Comparison of ENCODE assay signal across 14 cellular contexts in the genomic region with DNA sequence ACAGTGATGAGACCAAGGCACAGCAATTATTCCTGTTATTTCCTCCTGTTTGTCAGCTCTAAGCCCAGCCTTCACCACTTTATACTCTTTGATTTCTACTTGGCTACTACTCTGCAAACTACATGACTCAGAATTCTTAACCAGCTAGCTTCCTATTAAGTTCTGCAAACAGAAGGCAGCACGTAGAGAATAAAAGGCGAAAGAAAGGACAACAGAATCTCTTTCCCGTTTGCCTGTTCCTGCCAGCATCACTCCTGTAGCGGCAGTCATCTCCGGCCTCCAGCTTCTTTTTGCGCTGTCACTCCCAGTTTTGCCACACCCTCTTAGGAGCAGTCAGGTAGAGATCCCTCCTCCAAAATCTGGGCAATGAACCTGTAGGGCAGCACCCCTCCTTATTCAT. TPM values are rescaled to one million over a fixed set of nuclear protein-coding genes. Genes with fewer than 3 reads are reported as not detected.
DNase-seq lines count a peak whose midpoint lies in the region; ATAC-seq and TF ChIP-seq lines count a peak whose summit lies in the region.
"Had no signal": no experiment of that assay in that cellular context is flagged by ENCODE, and none has a peak within 500 bp of the region (broad histone marks: within the 10 kb centered on the region; RNA-seq: fewer than 3 reads in every experiment).

No MANE protein-coding gene starts in this region.

- H3K27me3 ChIP-seq in heart right ventricle (no peaks in the 10 kb centered on the region), SK-N-SH (ENCODE audit: insufficient read depth) (no peaks in the 10 kb centered on the region), subcutaneous abdominal adipose tissue (ENCODE audit: control insufficient read depth in 5 of 5, insufficient read depth in 4 of 5, low read length in 5 of 5) (no peaks in the 10 kb centered on the region)
- H3K27me3 ChIP-seq: right lobe of liver, thyroid gland had no signal

- H3K79me2 ChIP-seq in SK-N-SH (ENCODE audit: insufficient read depth), result peaks cover 73% of the 10 kb centered on the region

- H3K4me1 ChIP-seq in heart right ventricle, result peaks cover 9 to 66% (median 42%) of the 10 kb centered on the region in 9 donors
- peaks cover 41 to 49% of the 10 kb centered on the region in 2 experiments for H3K4me1 ChIP-seq in SK-N-SH (ENCODE audit: control insufficient read depth in 1 of 2, insufficient read depth in 2 of 2, low read depth in 1 of 2, low read length in 1 of 2)
- H3K4me1 ChIP-seq in subcutaneous abdominal adipose tissue (ENCODE audit: control insufficient read depth in 5 of 5, insufficient read depth in 5 of 5, low read length in 5 of 5), result peaks cover 13 to 51% (median 35%) of the 10 kb centered on the region in 5 donors

- no peaks in the 10 kb centered on the region for H4K20me1 ChIP-seq in SK-N-SH (ENCODE audit: insufficient read depth)

- H3F3A ChIP-seq in SK-N-SH (replicated peaks; ENCODE audit: insufficient read depth), result peaks cover 33% of the 10 kb centered on the region

- no peak for TF ChIP-seq RAD21 in SK-N-SH (IDR thresholded peaks at IDR 0.05; ENCODE audit: low read length)

- peak overlapping the region; percentile 31; the same call in 1 of the 2 replicates for H3K4me2 ChIP-seq in SK-N-SH

- TF ChIP-seq CTCF in heart right ventricle (IDR thresholded peaks at IDR 0.05) (no peak), SK-N-SH (IDR thresholded peaks at IDR 0.05) (no peak), fibroblast of villous mesenchyme (IDR thresholded peaks at IDR 0.05; ENCODE audit: insufficient read depth, low read depth, low read length) (no peak)

- ATAC-seq in heart right ventricle, result no peak
- ATAC-seq in Right ventricle myocardium superior (ENCODE audit: poor library complexity), result no peak
- ATAC-seq in HG03571 (IDR thresholded peaks at IDR 0.05; ENCODE audit: unreplicated experiment), result no peak
- ATAC-seq: right lobe of liver, T-cell had no signal

- H2AFZ ChIP-seq in SK-N-SH (ENCODE audit: low read depth), result no peak overlapping the region

- DNase-seq in heart right ventricle (no peak), Right ventricle myocardium superior (no peak), SK-N-SH (no peak), fibroblast of villous mesenchyme (ENCODE audit: low read depth) (peak; percentile 42), NCI-H345 (lab: John Stamatoyannopoulos, UW) (no peak), putamen (ENCODE audit: low spot score) (no peak)
- DNase-seq: activated CD4-positive, alpha-beta T cell treated with anti-CD3 and anti-CD28 coated beads, Interleukin-2, amount 50 U/mL, for 48 hours; activated gamma-delta T cell; KG1; right lobe of liver; T-cell; thyroid gland had no signal

- CTCF ChIA-PET in SK-N-SH (lab: Yijun Ruan, JAX), result interaction anchor here (1.1 kb wide), 1 partner anchor 97 kb away, joined by 3 read pairs; no protein-coding TSS in a partner anchor

- intact Hi-C loops in heart right ventricle (cut with DNase I), result no loop called here
- intact Hi-C loops in Right ventricle myocardium superior (cut with DNase I), result no loop called here

- POLR2A ChIA-PET in SK-N-SH (lab: Yijun Ruan, JAX), result interaction anchor here (1.0 to 1.4 kb wide), 2 partner anchors 76 to 98 kb away, joined by 3 read pairs; no protein-coding TSS in a partner anchor

- H3K36me3 ChIP-seq in heart right ventricle (no peaks in the 10 kb centered on the region), SK-N-SH (replicated peaks in 1 of 2; ENCODE audit: control insufficient read depth in 1 of 2, insufficient read depth in 2 of 2, low read length in 1 of 2) (peaks cover 0 to 3% of the 10 kb centered on the region in 2 experiments), subcutaneous abdominal adipose tissue (ENCODE audit: control insufficient read depth in 5 of 5, insufficient read depth in 5 of 5, low read length in 5 of 5) (no peaks in the 10 kb centered on the region)
- H3K36me3 ChIP-seq: right lobe of liver, thyroid gland had no signal

- no peaks in the 10 kb centered on the region for H3K9me2 ChIP-seq in SK-N-SH

- WGBS in heart right ventricle, 2 donors, result 51 to 69% methylated on average over 6 of the region's 6 CpGs
- 73% methylated on average over 6 of the region's 6 CpGs for WGBS in SK-N-SH (ENCODE audit: low lambda C conversion rate)

- H3K9me3 ChIP-seq in heart right ventricle, result peaks cover 0 to 7% (median 0%) of the 10 kb centered on the region in 11 donors
- peaks cover 4% of the 10 kb centered on the region; the same call in 1 of the 2 replicates for H3K9me3 ChIP-seq in SK-N-SH
- H3K9me3 ChIP-seq in subcutaneous abdominal adipose tissue (ENCODE audit: control insufficient read depth in 5 of 5, low read length in 5 of 5), result no peaks in the 10 kb centered on the region
- H3K9me3 ChIP-seq: right lobe of liver, thyroid gland had no signal

- peak overlapping the region in 7 of 10 donors; percentile 8 to 93 (median 52) for H3K27ac ChIP-seq in heart right ventricle
- H3K27ac ChIP-seq in SK-N-SH (ENCODE audit: low read depth in 2 of 2, low read length in 1 of 2), result peak overlapping the region; percentile 58 to 63
- H3K27ac ChIP-seq in subcutaneous abdominal adipose tissue (ENCODE audit: low read depth, low read length), result peak overlapping the region; percentile 8
- H3K27ac ChIP-seq: right lobe of liver, thyroid gland had no signal

- TF ChIP-seq EP300 in SK-N-SH (IDR thresholded peaks at IDR 0.05; ENCODE audit: borderline replicate concordance in 1 of 2, low read depth in 1 of 2, low read length in 1 of 2), result no peak

- H3K4me3 ChIP-seq in heart right ventricle, result no peak overlapping the region
- no peak overlapping the region for H3K4me3 ChIP-seq in SK-N-SH (ENCODE audit: low read depth in 2 of 2, low read length in 1 of 2)
- H3K4me3 ChIP-seq in fibroblast of villous mesenchyme (ENCODE audit: low read depth, low read length), result no peak overlapping the region
- peak overlapping the region in 1 of 5 donors; percentile 18 for H3K4me3 ChIP-seq in subcutaneous abdominal adipose tissue (ENCODE audit: low read depth in 1 of 5, low read length in 5 of 5)
- H3K4me3 ChIP-seq: right lobe of liver, thyroid gland had no signal

- no peak overlapping the region for H3K9ac ChIP-seq in SK-N-SH
- no peak overlapping the region for H3K9ac ChIP-seq in subcutaneous abdominal adipose tissue (ENCODE audit: low read length in 5 of 5)

TF ChIP-seq in SK-N-SH, 30 proteins besides CTCF, POLR2A, EP300 and RAD21:
- TF ChIP-seq JUND (IDR thresholded peaks at IDR 0.05) (0 out of 2 replicates have a peak, but pooled peaks have one; percentile 18), CHD2 (IDR thresholded peaks at IDR 0.05; ENCODE audit: low read length, partially characterized antibody) (no peak), YY1 (IDR thresholded peaks at IDR 0.05; ENCODE audit: low read depth) (no peak), RFX5 (IDR thresholded peaks at IDR 0.05; ENCODE audit: low read length) (no peak), TCF12 (IDR thresholded peaks at IDR 0.05) (no peak), FOXJ3 (CRISPR knock-in tag; IDR thresholded peaks at IDR 0.05) (no peak), GABPA (IDR thresholded peaks at IDR 0.05; ENCODE audit: low read depth) (no peak), POLR2AphosphoS5 (IDR thresholded peaks at IDR 0.05; ENCODE audit: low read depth, low read length) (no peak), NRF1 (IDR thresholded peaks at IDR 0.05; ENCODE audit: low read depth, low read length) (no peak)

RNA-seq across cellular contexts. Expression of a gene that starts 29.9 kb away (rescaled TPM):
- total RNA-seq in heart right ventricle (10 to 100 TPM; 16.6 to 27.4 (median 21.0) TPM), Right ventricle myocardium superior (20.5 TPM), fibroblast of villous mesenchyme (126 and 161 TPM in 2 replicates)
- polyA plus RNA-seq in heart right ventricle (10 to 100 TPM; 15.2 to 15.8 TPM), SK-N-SH (2012; rRNA removed) (123 and 150 TPM in 2 replicates)
- 117 and 131 TPM in 2 replicates for polyA plus RNA-seq in SK-N-SH (2012; cell fraction: cytosol; rRNA removed)
- 176 and 191 TPM in 2 replicates for polyA plus RNA-seq in SK-N-SH (2012; cell fraction: nucleus; rRNA removed)

Comparison
In these comparisons a context has a peak if more than half of its experiments do, and no peak if none do; other contexts are left out.
1. H3K27ac ChIP-seq: peak in every context shown above with its lines; median percentile 60 in SK-N-SH; 52 in heart right ventricle; 8 in subcutaneous abdominal adipose tissue.